In genomic region chr11:69642913-69643632, GRCh38 we compare ENCODE assay signal across 1 cellular context.
TF ChIP-seq lines count a peak whose summit lies in the region.

No MANE protein-coding gene starts in this region.

TF ChIP-seq in K562, 482 proteins besides CTCF, POLR2A, EP300 and RAD21 (continued from another document and continues in another):
- TF ChIP-seq ZNF639 (CRISPR knock-in tag; conservative IDR thresholded peaks at IDR 0.05 in 1 of 2, IDR thresholded peaks at IDR 0.05 in 1 of 2) (no peak), NR2F6 (CRISPR knock-in tag; IDR thresholded peaks at IDR 0.05) (no peak), ZNF263 (CRISPR knock-in tag; IDR thresholded peaks at IDR 0.05; ENCODE audit: borderline replicate concordance) (peak; percentile 66), EHMT2 (IDR thresholded peaks at IDR 0.05) (no peak), HDAC8 (tag; IDR thresholded peaks at IDR 0.05) (no peak), ZFP30 (CRISPR knock-in tag; IDR thresholded peaks at IDR 0.05; ENCODE audit: borderline replicate concordance) (no peak), GABPB1 (CRISPR knock-in tag; IDR thresholded peaks at IDR 0.05) (peak; percentile 58; the same call in 1 of the 2 replicates), FOXM1 (IDR thresholded peaks at IDR 0.05; ENCODE audit: low read depth) (no peak), FOXM1 (CRISPR knock-in tag; IDR thresholded peaks at IDR 0.05; ENCODE audit: low read depth) (0 out of 2 replicates have a peak, but pooled peaks have one; percentile 50), BACH1 (tag; IDR thresholded peaks at IDR 0.05) (no peak), STAG1 (CRISPR knock-in tag; IDR thresholded peaks at IDR 0.05; ENCODE audit: borderline replicate concordance) (peak; percentile 96), GATAD2A (IDR thresholded peaks at IDR 0.05) (no peak), ZNF124 (CRISPR knock-in tag; IDR thresholded peaks at IDR 0.05) (no peak), FOXJ2 (tag; IDR thresholded peaks at IDR 0.05) (no peak), ZNF318 (IDR thresholded peaks at IDR 0.05; ENCODE audit: borderline replicate concordance in 1 of 2, low read depth in 1 of 2) (no peak), NONO (IDR thresholded peaks at IDR 0.05; ENCODE audit: low read depth in 2 of 2, low read length in 1 of 2) (peak in 1 of 2 experiments; percentile 49; a peak in 1 of 4 replicates), E2F1 (CRISPR knock-in tag; IDR thresholded peaks at IDR 0.05) (peak; percentile 56; the same call in 1 of the 2 replicates), ZBTB11 (CRISPR knock-in tag; IDR thresholded peaks at IDR 0.05) (no peak), SFPQ (IDR thresholded peaks at IDR 0.05; ENCODE audit: low read depth, low read length) (no peak), KDM2B (CRISPR knock-in tag; IDR thresholded peaks at IDR 0.05) (peak; percentile 58; the same call in 1 of the 2 replicates), ZNF445 (CRISPR knock-in tag; IDR thresholded peaks at IDR 0.05; ENCODE audit: low read depth) (no peak), HMBOX1 (IDR thresholded peaks at IDR 0.05) (no peak), PML (IDR thresholded peaks at IDR 0.05; ENCODE audit: low read length) (no peak), PTRF (tag; IDR thresholded peaks at IDR 0.05) (no peak), ZBTB7A (IDR thresholded peaks at IDR 0.05; ENCODE audit: borderline replicate concordance, control insufficient read depth, low read depth, low read length) (no peak; the same call in 1 of the 2 replicates), BRCA1 (IDR thresholded peaks at IDR 0.05) (no peak), BRCA1 (CRISPR knock-in tag; IDR thresholded peaks at IDR 0.05) (no peak), E4F1 (CRISPR knock-in tag; IDR thresholded peaks at IDR 0.05; ENCODE audit: borderline replicate concordance) (no peak), MYC (IDR thresholded peaks at IDR 0.05; ENCODE audit: low read depth, low read length) (no peak), MYC (CRISPR knock-in tag; IDR thresholded peaks at IDR 0.05; ENCODE audit: borderline replicate concordance, low read depth) (no peak)
